Comparison of ENCODE assay signal across 1 cellular context in the genomic region with DNA sequence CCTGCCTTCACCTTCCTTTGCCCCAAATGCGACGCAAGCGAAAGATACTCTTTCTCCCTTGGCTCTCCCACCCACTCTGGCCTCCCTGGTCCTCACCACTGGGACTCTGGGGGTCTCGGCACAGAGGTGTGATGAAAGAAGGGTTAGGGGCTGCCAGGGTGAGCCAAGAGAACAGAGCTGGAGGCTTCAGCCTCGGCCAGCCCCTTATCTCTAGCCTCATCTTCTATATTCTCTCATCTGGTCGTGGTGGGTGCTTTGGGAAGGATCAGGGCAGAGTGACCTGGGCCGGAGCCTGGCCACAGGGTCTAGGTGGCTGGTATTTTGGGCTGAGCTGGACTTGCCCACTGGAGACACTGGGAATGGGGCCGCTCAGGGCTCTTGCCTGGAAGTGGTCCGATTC.
TF ChIP-seq lines count a peak whose summit lies in the region.

No MANE protein-coding gene starts in this region.

TF ChIP-seq in GM23338, 12 proteins besides CTCF, POLR2A, EP300 and RAD21:
- TF ChIP-seq, protein P1, sequence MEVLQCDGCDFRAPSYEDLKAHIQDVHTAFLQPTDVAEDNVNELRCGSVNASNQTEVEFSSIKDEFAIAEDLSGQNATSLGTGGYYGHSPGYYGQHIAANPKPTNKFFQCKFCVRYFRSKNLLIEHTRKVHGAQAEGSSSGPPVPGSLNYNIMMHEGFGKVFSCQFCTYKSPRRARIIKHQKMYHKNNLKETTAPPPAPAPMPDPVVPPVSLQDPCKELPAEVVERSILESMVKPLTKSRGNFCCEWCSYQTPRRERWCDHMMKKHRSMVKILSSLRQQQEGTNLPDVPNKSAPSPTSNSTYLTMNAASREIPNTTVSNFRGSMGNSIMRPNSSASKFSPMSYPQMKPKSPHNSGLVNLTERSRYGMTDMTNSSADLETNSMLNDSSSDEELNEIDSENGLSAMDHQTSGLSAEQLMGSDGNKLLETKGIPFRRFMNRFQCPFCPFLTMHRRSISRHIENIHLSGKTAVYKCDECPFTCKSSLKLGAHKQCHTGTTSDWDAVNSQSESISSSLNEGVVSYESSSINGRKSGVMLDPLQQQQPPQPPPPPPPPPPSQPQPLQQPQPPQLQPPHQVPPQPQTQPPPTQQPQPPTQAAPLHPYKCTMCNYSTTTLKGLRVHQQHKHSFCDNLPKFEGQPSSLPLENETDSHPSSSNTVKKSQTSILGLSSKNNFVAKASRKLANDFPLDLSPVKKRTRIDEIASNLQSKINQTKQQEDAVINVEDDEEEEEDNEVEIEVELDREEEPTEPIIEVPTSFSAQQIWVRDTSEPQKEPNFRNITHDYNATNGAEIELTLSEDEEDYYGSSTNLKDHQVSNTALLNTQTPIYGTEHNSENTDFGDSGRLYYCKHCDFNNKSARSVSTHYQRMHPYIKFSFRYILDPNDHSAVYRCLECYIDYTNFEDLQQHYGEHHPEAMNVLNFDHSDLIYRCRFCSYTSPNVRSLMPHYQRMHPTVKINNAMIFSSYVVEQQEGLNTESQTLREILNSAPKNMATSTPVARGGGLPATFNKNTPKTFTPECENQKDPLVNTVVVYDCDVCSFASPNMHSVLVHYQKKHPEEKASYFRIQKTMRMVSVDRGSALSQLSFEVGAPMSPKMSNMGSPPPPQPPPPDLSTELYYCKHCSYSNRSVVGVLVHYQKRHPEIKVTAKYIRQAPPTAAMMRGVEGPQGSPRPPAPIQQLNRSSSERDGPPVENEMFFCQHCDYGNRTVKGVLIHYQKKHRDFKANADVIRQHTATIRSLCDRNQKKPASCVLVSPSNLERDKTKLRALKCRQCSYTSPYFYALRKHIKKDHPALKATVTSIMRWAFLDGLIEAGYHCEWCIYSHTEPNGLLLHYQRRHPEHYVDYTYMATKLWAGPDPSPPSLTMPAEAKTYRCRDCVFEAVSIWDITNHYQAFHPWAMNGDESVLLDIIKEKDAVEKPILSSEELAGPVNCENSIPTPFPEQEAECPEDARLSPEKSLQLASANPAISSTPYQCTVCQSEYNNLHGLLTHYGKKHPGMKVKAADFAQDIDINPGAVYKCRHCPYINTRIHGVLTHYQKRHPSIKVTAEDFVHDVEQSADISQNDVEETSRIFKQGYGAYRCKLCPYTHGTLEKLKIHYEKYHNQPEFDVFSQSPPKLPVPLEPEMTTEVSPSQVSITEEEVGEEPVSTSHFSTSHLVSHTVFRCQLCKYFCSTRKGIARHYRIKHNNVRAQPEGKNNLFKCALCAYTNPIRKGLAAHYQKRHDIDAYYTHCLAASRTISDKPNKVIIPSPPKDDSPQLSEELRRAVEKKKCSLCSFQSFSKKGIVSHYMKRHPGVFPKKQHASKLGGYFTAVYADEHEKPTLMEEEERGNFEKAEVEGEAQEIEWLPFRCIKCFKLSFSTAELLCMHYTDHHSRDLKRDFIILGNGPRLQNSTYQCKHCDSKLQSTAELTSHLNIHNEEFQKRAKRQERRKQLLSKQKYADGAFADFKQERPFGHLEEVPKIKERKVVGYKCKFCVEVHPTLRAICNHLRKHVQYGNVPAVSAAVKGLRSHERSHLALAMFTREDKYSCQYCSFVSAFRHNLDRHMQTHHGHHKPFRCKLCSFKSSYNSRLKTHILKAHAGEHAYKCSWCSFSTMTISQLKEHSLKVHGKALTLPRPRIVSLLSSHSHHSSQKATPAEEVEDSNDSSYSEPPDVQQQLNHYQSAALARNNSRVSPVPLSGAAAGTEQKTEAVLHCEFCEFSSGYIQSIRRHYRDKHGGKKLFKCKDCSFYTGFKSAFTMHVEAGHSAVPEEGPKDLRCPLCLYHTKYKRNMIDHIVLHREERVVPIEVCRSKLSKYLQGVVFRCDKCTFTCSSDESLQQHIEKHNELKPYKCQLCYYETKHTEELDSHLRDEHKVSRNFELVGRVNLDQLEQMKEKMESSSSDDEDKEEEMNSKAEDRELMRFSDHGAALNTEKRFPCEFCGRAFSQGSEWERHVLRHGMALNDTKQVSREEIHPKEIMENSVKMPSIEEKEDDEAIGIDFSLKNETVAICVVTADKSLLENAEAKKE (CRISPR knock-in tag; IDR thresholded peaks at IDR 0.05), result no peak
- TF ChIP-seq ZNF114 (CRISPR knock-in tag; IDR thresholded peaks at IDR 0.05) (no peak), CREB1 (CRISPR knock-in tag; IDR thresholded peaks at IDR 0.05; ENCODE audit: low read depth) (no peak), JUNB (IDR thresholded peaks at IDR 0.05; ENCODE audit: unreplicated experiment) (no peak), EZH2phosphoT487 (IDR thresholded peaks at IDR 0.05; ENCODE audit: unreplicated experiment) (no peak), NANOG (IDR thresholded peaks at IDR 0.05; ENCODE audit: borderline replicate concordance) (no peak), EZH2 (IDR thresholded peaks at IDR 0.05; ENCODE audit: low read depth, unreplicated experiment) (no peak)
- TF ChIP-seq, protein P2, sequence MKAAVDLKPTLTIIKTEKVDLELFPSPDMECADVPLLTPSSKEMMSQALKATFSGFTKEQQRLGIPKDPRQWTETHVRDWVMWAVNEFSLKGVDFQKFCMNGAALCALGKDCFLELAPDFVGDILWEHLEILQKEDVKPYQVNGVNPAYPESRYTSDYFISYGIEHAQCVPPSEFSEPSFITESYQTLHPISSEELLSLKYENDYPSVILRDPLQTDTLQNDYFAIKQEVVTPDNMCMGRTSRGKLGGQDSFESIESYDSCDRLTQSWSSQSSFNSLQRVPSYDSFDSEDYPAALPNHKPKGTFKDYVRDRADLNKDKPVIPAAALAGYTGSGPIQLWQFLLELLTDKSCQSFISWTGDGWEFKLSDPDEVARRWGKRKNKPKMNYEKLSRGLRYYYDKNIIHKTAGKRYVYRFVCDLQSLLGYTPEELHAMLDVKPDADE (IDR thresholded peaks at IDR 0.05), result no peak
- TF ChIP-seq, protein P3, sequence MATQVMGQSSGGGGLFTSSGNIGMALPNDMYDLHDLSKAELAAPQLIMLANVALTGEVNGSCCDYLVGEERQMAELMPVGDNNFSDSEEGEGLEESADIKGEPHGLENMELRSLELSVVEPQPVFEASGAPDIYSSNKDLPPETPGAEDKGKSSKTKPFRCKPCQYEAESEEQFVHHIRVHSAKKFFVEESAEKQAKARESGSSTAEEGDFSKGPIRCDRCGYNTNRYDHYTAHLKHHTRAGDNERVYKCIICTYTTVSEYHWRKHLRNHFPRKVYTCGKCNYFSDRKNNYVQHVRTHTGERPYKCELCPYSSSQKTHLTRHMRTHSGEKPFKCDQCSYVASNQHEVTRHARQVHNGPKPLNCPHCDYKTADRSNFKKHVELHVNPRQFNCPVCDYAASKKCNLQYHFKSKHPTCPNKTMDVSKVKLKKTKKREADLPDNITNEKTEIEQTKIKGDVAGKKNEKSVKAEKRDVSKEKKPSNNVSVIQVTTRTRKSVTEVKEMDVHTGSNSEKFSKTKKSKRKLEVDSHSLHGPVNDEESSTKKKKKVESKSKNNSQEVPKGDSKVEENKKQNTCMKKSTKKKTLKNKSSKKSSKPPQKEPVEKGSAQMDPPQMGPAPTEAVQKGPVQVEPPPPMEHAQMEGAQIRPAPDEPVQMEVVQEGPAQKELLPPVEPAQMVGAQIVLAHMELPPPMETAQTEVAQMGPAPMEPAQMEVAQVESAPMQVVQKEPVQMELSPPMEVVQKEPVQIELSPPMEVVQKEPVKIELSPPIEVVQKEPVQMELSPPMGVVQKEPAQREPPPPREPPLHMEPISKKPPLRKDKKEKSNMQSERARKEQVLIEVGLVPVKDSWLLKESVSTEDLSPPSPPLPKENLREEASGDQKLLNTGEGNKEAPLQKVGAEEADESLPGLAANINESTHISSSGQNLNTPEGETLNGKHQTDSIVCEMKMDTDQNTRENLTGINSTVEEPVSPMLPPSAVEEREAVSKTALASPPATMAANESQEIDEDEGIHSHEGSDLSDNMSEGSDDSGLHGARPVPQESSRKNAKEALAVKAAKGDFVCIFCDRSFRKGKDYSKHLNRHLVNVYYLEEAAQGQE (IDR thresholded peaks at IDR 0.05; ENCODE audit: unreplicated experiment), result no peak
